9 cellular contexts compared by ENCODE assay signal in the genomic region with DNA sequence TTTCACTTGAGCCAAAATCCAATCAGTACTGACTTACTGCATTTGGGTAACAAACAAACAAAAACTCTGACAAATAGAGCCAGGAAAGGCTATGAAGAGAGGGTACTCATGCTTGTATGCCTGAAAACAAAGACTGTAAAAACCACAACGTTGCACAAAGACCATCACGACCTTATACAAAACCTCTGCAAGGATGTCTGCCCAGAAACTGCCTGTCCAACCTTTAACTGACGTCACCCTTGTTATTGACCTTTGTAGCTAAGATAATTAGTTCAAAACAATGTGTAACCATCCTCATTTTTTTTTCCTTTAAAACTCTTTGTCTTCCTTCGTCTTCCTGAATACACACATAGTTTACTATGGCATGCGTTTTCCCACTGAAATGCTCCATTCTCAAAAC. TPM values are rescaled to one million over a fixed set of nuclear protein-coding genes. Genes with fewer than 3 reads are reported as not detected.
DNase-seq lines count a peak whose midpoint lies in the region; ATAC-seq and TF ChIP-seq lines count a peak whose summit lies in the region.
"Had no signal": no experiment of that assay in that cellular context is flagged by ENCODE, and none has a peak within 500 bp of the region (broad histone marks: within the 10 kb centered on the region; RNA-seq: fewer than 3 reads in every experiment).

No MANE protein-coding gene starts in this region.

- H3K27me3 Mint-ChIP-seq in brain (peaks cover 27% of the 10 kb centered on the region), natural killer cell (ENCODE audit: low read depth in 2 of 2) (no peaks in the 10 kb centered on the region)

- H3K79me2 ChIP-seq in KMS-11 (ENCODE audit: insufficient read depth, low read depth) = peaks cover 41% of the 10 kb centered on the region

- H3K4me1 ChIP-seq in BLaER1 treated with 17β-estradiol and CSF1 and Interleukin-3, amounts not matched to agents 10 nM and 100 nM = peaks cover 3 to 26% (median 17%) of the 10 kb centered on the region in 10 experiments; a peak in 18 of 20 replicates
- H3K4me1 ChIP-seq in KMS-11 (ENCODE audit: low read depth, poor library complexity, severe bottlenecking) = peaks cover 22% of the 10 kb centered on the region

- peak overlapping the region in 4 of 10 experiments; percentile 85 to 98 (median 93); a peak in 4 of 20 replicates for H3K4me3 ChIP-seq in BLaER1 treated with 17β-estradiol and CSF1 and Interleukin-3, amounts not matched to agents 10 nM and 100 nM
- no peak overlapping the region for H3K4me3 ChIP-seq in KMS-11 (IDR thresholded peaks at IDR 0.05; ENCODE audit: insufficient read depth, low read depth, low read length)

- H3K36me3 Mint-ChIP-seq in brain (peaks cover 25% of the 10 kb centered on the region), natural killer cell (no peaks in the 10 kb centered on the region)

- DNase-seq in natural killer cell (no peak), dermis blood vessel endothelial cell (no peak), NCI-H345 (lab: John Stamatoyannopoulos, UW) (no peak)
- DNase-seq: H7 had no signal

- 0 out of 22 replicates have a peak, but pooled peaks cover 0 to 4% (median 0%) of the 10 kb centered on the region in 11 experiments for H3K9me3 ChIP-seq in BLaER1 treated with 17β-estradiol and CSF1 and Interleukin-3, amounts not matched to agents 10 nM and 100 nM (replicated peaks in 1 of 11)

- no peak for TF ChIP-seq CTCF in KMS-11 (conservative IDR thresholded peaks at IDR 0.05; ENCODE audit: low read depth, low read length)
- no peak for TF ChIP-seq CTCF in brain (conservative IDR thresholded peaks at IDR 0.05)
- no peak for TF ChIP-seq CTCF in natural killer cell (IDR thresholded peaks at IDR 0.05)

- H3K4me3 Mint-ChIP-seq in brain (peak overlapping the region; percentile 68 to 100 (median 96)), natural killer cell (peak overlapping the region; percentile 98)

- H3K27ac Mint-ChIP-seq in brain = peak overlapping the region in 4 of 5 experiments; percentile 12 to 100 (median 98)
- H3K27ac Mint-ChIP-seq in natural killer cell = peak overlapping the region; percentile 98

- H3K27ac ChIP-seq in BLaER1 treated with 17β-estradiol and CSF1 and Interleukin-3, amounts not matched to agents 10 nM and 100 nM = peak overlapping the region in 10 of 11 experiments; percentile 93 to 100 (median 98); a peak in 16 of 22 replicates
- H3K27ac ChIP-seq in KMS-11 = peak overlapping the region; percentile 98

- H4K20me1 ChIP-seq in BLaER1 treated with 17β-estradiol and CSF1 and Interleukin-3, amounts not matched to agents 10 nM and 100 nM = peaks cover 32 to 39% (median 33%) of the 10 kb centered on the region in 11 experiments
- peaks cover 25% of the 10 kb centered on the region for H4K20me1 ChIP-seq in KMS-11 (ENCODE audit: insufficient read depth)

- peaks cover 28% of the 10 kb centered on the region for H3K4me1 Mint-ChIP-seq in brain
- H3K4me1 Mint-ChIP-seq in natural killer cell = peaks cover 41 to 46% of the 10 kb centered on the region in 2 donors

- intact Hi-C loops in natural killer cell (cut with micrococcal nuclease) = loop anchor here (2.0 kb wide), 1 partner anchor 87 kb away; no protein-coding TSS in a partner anchor

- H3K36me3 ChIP-seq in BLaER1 treated with 17β-estradiol and CSF1 and Interleukin-3, amounts not matched to agents 10 nM and 100 nM = peaks cover 0 to 28% (median 14%) of the 10 kb centered on the region in 11 experiments; a peak in 13 of 22 replicates
- no peaks in the 10 kb centered on the region; the same call in 1 of the 2 replicates for H3K36me3 ChIP-seq in KMS-11 (ENCODE audit: insufficient read depth)

- no peaks in the 10 kb centered on the region for H3K27me3 ChIP-seq in BLaER1 treated with 17β-estradiol and CSF1 and Interleukin-3, amounts not matched to agents 10 nM and 100 nM
- H3K27me3 ChIP-seq in KMS-11 (ENCODE audit: insufficient read depth, low read depth) = no peaks in the 10 kb centered on the region

- H3K9me3 Mint-ChIP-seq in brain = no peaks in the 10 kb centered on the region
- H3K9me3 Mint-ChIP-seq in natural killer cell = no peaks in the 10 kb centered on the region

- H2AFZ ChIP-seq in KMS-11 (ENCODE audit: low read depth) = peak overlapping the region; percentile 82

- ATAC-seq in natural killer cell (no peak), HG02981 (IDR thresholded peaks at IDR 0.05; ENCODE audit: unreplicated experiment) (no peak), GM21390 (IDR thresholded peaks at IDR 0.05; ENCODE audit: unreplicated experiment) (no peak)

- H3K4me2 ChIP-seq in BLaER1 treated with 17β-estradiol and CSF1 and Interleukin-3, amounts not matched to agents 10 nM and 100 nM = peak overlapping the region; percentile 21 to 98 (median 88); a peak in 15 of 22 replicates
- H3K4me2 ChIP-seq in KMS-11 = peak overlapping the region; percentile 97

- peak overlapping the region in 3 of 11 experiments; percentile 98 to 100 (median 100); a peak in 4 of 22 replicates for H3K9ac ChIP-seq in BLaER1 treated with 17β-estradiol and CSF1 and Interleukin-3, amounts not matched to agents 10 nM and 100 nM
- H3K9ac ChIP-seq in KMS-11 = peak overlapping the region; percentile 99

RNA-seq across cellular contexts. Expression of a gene that starts 0.8 kb away (rescaled TPM):
- 21.7 TPM for polyA plus RNA-seq in brain (ENCODE audit: insufficient read depth, low read depth, low replicate concordance)
- total RNA-seq in natural killer cell (10 to 100 TPM; 60.1 to 92.7 (median 82.0) TPM), dermis blood vessel endothelial cell (27.9 and 45.9 TPM in 2 replicates)

RNA-seq across cellular contexts. Expression of a gene that starts 18.0 kb away (rescaled TPM):
- 28.8 TPM for polyA plus RNA-seq in brain (ENCODE audit: insufficient read depth, low read depth, low replicate concordance)
- total RNA-seq in natural killer cell = 10 to 100 TPM; 16.8 to 27.6 (median 23.2) TPM
- total RNA-seq in dermis blood vessel endothelial cell = 35.1 and 35.5 TPM in 2 replicates

RNA-seq across cellular contexts. Expression of a gene that starts 20.2 kb away (rescaled TPM):
- 2.3 TPM for polyA plus RNA-seq in brain (ENCODE audit: insufficient read depth, low read depth, low replicate concordance)
- under 1 TPM; 0.25 to 0.31 (median 0.25) TPM for total RNA-seq in natural killer cell
- not detected in 2 replicates for total RNA-seq in dermis blood vessel endothelial cell
- total RNA-seq: H7 had no signal

RNA-seq across cellular contexts. Expression of a gene that starts 37.4 kb away (rescaled TPM):
- polyA plus RNA-seq in brain (ENCODE audit: insufficient read depth, low read depth, low replicate concordance) = 21.0 TPM
- 10 to 100 TPM; 29.4 to 38.6 (median 31.2) TPM for total RNA-seq in natural killer cell
- total RNA-seq in dermis blood vessel endothelial cell = 55.8 and 69.4 TPM in 2 replicates

RNA-seq across cellular contexts. Expression of a gene that starts 38.6 kb away (rescaled TPM):
- polyA plus RNA-seq in brain (ENCODE audit: insufficient read depth, low read depth, low replicate concordance) = 12.9 TPM
- total RNA-seq in natural killer cell (1 to 10 TPM; 1.7 to 2.9 (median 2.2) TPM), dermis blood vessel endothelial cell (0.17 and 0.51 TPM in 2 replicates)
